Comparison of ENCODE assay signal across 8 cellular contexts in the genomic region with DNA sequence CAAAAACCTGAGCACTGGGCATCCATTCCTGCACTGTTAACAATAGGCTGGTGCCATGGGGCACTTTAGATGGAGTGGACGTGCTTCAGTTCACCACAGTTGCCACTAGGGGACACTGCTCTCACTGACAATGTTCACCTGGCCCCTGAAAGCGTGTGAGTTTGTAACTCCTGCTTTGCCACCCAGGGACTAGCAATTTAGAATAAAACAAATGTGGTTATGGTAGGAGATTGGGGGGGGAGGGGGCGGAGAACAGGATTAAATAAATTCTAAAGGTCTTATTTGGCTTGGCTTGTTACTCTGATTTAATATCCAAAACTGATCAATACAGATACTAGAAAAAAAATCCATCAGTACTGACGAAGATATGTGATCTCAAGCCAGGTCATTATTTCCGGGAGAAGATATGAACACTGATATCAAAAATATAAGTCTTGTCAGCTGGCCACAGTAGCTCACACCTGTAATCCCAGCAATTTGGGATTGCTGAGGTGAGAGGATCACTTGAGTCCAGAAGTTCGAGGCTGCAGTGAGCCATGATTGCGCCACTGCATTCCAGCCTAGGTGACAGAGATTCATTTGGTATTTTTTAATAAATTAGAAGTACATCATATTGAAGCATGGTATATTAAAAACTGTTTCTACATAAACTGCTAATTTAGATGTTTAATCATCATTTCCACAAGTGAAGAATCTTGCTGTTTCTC. TPM values are rescaled to one million over a fixed set of nuclear protein-coding genes. Genes with fewer than 3 reads are reported as not detected.
DNase-seq lines count a peak whose midpoint lies in the region; ATAC-seq and TF ChIP-seq lines count a peak whose summit lies in the region.

No MANE protein-coding gene starts in this region.

- H3K36me3 ChIP-seq in H7 (replicated peaks; ENCODE audit: control insufficient read depth, insufficient read depth, low read length): peaks cover 2% of the 10 kb centered on the region
- H3K36me3 ChIP-seq in ascending aorta: no peaks in the 10 kb centered on the region
- no peaks in the 10 kb centered on the region for H3K36me3 ChIP-seq in hepatocyte (replicated peaks; ENCODE audit: insufficient read depth, low read depth)
- H3K36me3 ChIP-seq in smooth muscle cell (ENCODE audit: low read depth): no peaks in the 10 kb centered on the region

- H2AFZ ChIP-seq in hepatocyte (no peak overlapping the region), smooth muscle cell (ENCODE audit: low read depth) (no peak overlapping the region)

- H3K4me3 ChIP-seq in H7 (ENCODE audit: insufficient read depth, low read depth, low read length) (no peak overlapping the region), ascending aorta (no peak overlapping the region), hepatocyte (no peak overlapping the region), smooth muscle cell (no peak overlapping the region)

- no peaks in the 10 kb centered on the region for H3K9me3 ChIP-seq in ascending aorta
- H3K9me3 ChIP-seq in hepatocyte (ENCODE audit: low read depth): no peaks in the 10 kb centered on the region
- H3K9me3 ChIP-seq in smooth muscle cell (replicated peaks; ENCODE audit: low read depth): no peaks in the 10 kb centered on the region

- H3K27me3 ChIP-seq in H7 (ENCODE audit: control insufficient read depth, insufficient read depth, low read length) (no peaks in the 10 kb centered on the region), ascending aorta (no peaks in the 10 kb centered on the region), hepatocyte (no peaks in the 10 kb centered on the region), smooth muscle cell (ENCODE audit: low read depth) (no peaks in the 10 kb centered on the region)

- H3K27ac ChIP-seq in ascending aorta: no peak overlapping the region
- no peak overlapping the region for H3K27ac ChIP-seq in hepatocyte
- no peak overlapping the region for H3K27ac ChIP-seq in smooth muscle cell (ENCODE audit: low read depth)

- ATAC-seq in GM19467 (IDR thresholded peaks at IDR 0.05; ENCODE audit: unreplicated experiment): no peak

- intact Hi-C loops in ascending aorta (cut with DNase I): loop anchor here (1.0 kb wide), 1 partner anchor 23 kb away; a partner anchor contains a TSS

- TF ChIP-seq CTCF in GM10266 (IDR thresholded peaks at IDR 0.05; ENCODE audit: control insufficient read depth, insufficient read depth, low read depth, missing control alignments) (peak; percentile 93), ascending aorta (IDR thresholded peaks at IDR 0.05) (peak; percentile 84 to 94 (median 92)), hepatocyte (IDR thresholded peaks at IDR 0.05; ENCODE audit: poor library complexity) (peak; percentile 81), smooth muscle cell (IDR thresholded peaks at IDR 0.05; ENCODE audit: borderline replicate concordance, insufficient read depth, poor library complexity, severe bottlenecking) (peak; percentile 90)

- H4K20me1 ChIP-seq in hepatocyte (ENCODE audit: insufficient read depth, poor library complexity, severe bottlenecking) (no peaks in the 10 kb centered on the region), smooth muscle cell (ENCODE audit: low read depth) (no peaks in the 10 kb centered on the region)

- DNase-seq in GM10266 (ENCODE audit: extremely low spot score) (peak; percentile 84), H7 (peak; percentile 76), MV-4-11 (lab: John Stamatoyannopoulos, UW) (peak; percentile 17), T-helper 1 cell (peak; percentile 18 to 62 (median 47)), ascending aorta (ENCODE audit: low spot score in 2 of 2) (peak in 1 of 2 donors; percentile 78), hepatocyte (ENCODE audit: low spot score) (peak; percentile 69), smooth muscle cell (lab: John Stamatoyannopoulos, UW; ENCODE audit: unreplicated experiment) (no peak)

- H3F3A ChIP-seq in smooth muscle cell (ENCODE audit: low read depth): no peaks in the 10 kb centered on the region

- no peak overlapping the region for H3K9ac ChIP-seq in smooth muscle cell (ENCODE audit: low read depth)

- H3K4me2 ChIP-seq in hepatocyte: no peak overlapping the region
- no peak overlapping the region for H3K4me2 ChIP-seq in smooth muscle cell

- H3K79me2 ChIP-seq in hepatocyte: no peaks in the 10 kb centered on the region
- no peaks in the 10 kb centered on the region for H3K79me2 ChIP-seq in smooth muscle cell (ENCODE audit: low read depth)

- H3K9me2 ChIP-seq in hepatocyte (replicated peaks; ENCODE audit: insufficient read depth): no peaks in the 10 kb centered on the region

- H3K4me1 ChIP-seq in ascending aorta: no peaks in the 10 kb centered on the region
- H3K4me1 ChIP-seq in hepatocyte (ENCODE audit: insufficient read depth): no peaks in the 10 kb centered on the region
- no peaks in the 10 kb centered on the region for H3K4me1 ChIP-seq in smooth muscle cell (ENCODE audit: low read depth)

- 72% methylated on average over 7 of the region's 7 CpGs for WGBS in hepatocyte (ENCODE audit: low lambda C conversion rate, missing lambda C conversion rate)
- 66% methylated on average over 7 of the region's 7 CpGs for WGBS in smooth muscle cell (ENCODE audit: low lambda C conversion rate)

RNA-seq across cellular contexts. Expression of a gene that starts 23.2 kb away (rescaled TPM):
- 19.5 and 21.5 TPM in 2 replicates for total RNA-seq in H7 (2014; rRNA removed; shearing (Covaris generic))
- total RNA-seq in ascending aorta: 10.5 TPM
- total RNA-seq in hepatocyte: 15.5 and 18.4 TPM in 2 replicates
- polyA plus RNA-seq in hepatocyte: 11.8 and 14.6 TPM in 2 replicates
- total RNA-seq in smooth muscle cell: 7.6 and 9.5 TPM in 2 replicates
- 5.9 and 8.2 TPM in 2 replicates for polyA plus RNA-seq in smooth muscle cell

RNA-seq across cellular contexts. Expression of a gene that starts 23.4 kb away (rescaled TPM):
- 92.0 and 108 TPM in 2 replicates for total RNA-seq in H7 (2014; rRNA removed; shearing (Covaris generic))
- total RNA-seq in ascending aorta: not detected
- total RNA-seq in hepatocyte: 5.7 and 6.7 TPM in 2 replicates
- 1.2 and 3.1 TPM in 2 replicates for polyA plus RNA-seq in hepatocyte
- total RNA-seq in smooth muscle cell: 8.6 and 12.7 TPM in 2 replicates
- 7.6 and 9.7 TPM in 2 replicates for polyA plus RNA-seq in smooth muscle cell
